8 cellular contexts compared by ENCODE assay signal in the genomic region with DNA sequence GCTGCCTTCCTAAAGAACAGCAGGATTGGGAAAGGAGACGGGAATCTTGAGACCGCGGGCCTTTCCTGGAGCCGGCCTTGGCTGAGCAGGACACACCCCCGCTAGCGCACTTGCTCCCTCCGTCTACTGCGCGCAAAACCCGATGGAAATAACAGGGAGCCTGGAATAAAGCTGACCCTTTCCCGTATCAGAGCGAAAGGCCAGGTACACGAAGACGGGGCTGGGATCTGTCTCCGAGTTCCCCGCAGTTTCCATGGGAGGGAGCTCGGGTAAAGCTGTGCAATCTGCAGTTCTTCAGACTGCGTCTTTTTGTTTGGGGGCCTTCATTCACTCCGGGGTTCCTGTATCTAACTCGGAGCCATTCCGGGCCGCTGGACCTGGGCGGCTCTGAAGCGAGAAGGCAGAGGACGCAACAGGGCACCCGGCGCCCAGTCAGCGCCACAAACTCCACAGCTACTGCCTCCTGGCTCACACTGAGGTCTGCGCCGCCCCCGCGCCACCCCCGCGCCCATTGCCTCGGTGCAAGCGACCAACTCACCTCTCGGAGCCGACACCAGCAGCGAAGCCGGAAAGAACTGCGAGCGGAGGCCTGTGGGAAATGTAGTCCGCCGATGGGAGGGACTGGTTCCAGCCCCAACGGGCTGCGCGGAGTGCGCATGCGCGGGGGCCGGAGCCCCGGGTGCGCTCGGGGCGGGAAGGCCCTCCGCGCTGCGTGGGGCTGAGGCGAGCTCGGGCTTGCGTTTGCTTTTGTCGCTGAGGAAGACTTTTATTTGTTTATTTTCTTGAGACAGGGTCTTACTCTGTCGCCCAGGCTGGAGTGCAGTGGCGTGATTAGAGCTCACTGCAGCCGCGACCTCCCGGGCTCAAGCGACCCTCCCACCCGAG. TPM values are rescaled to one million over a fixed set of nuclear protein-coding genes. Genes with fewer than 3 reads are reported as not detected.
A peak's percentile ranks its signal among the peaks of the same experiment; 100 is the strongest.
DNase-seq lines count a peak whose midpoint lies in the region; ATAC-seq, FAIRE-seq and TF ChIP-seq lines count a peak whose summit lies in the region.

A gene (minus strand): TSS at position 577 of the 885 bp plus-strand sequence. CDS start 11,309 bp downstream, outside the sequence.

- FAIRE-seq in pancreas (lab: Jason Lieb, UNC) = no peak

- peak; percentile 36 for TF ChIP-seq CTCF in GM10266 (IDR thresholded peaks at IDR 0.05; ENCODE audit: control insufficient read depth, insufficient read depth, low read depth, missing control alignments)
- TF ChIP-seq CTCF in cardiac muscle cell (IDR thresholded peaks at IDR 0.05; ENCODE audit: low read depth, low read length) = peak; percentile 25
- no peak for TF ChIP-seq CTCF in pancreas (IDR thresholded peaks at IDR 0.05)
- peak in 1 of 2 experiments; percentile 10 for TF ChIP-seq CTCF in tibial artery (IDR thresholded peaks at IDR 0.05)

- H3K4me3 ChIP-seq in cardiac muscle cell = peak within 1 kb of the TSS; percentile 88
- peak within 1 kb of the TSS; percentile 66 to 87 (median 71) for H3K4me3 ChIP-seq in pancreas
- H3K4me3 ChIP-seq in tibial artery = peak within 1 kb of the TSS; percentile 67 to 72

- peaks cover 9% of the 10 kb centered on the region for H3K4me1 ChIP-seq in cardiac muscle cell (ENCODE audit: low read depth)
- H3K4me1 ChIP-seq in pancreas = peaks cover 0 to 12% (median 0%) of the 10 kb centered on the region in 3 donors
- peaks cover 0 to 22% (median 13%) of the 10 kb centered on the region in 4 donors for H3K4me1 ChIP-seq in tibial artery

- H3K27ac ChIP-seq in cardiac muscle cell = peak within 1 kb of the TSS; percentile 90
- peak within 1 kb of the TSS; percentile 73 to 87 (median 80) for H3K27ac ChIP-seq in pancreas
- H3K27ac ChIP-seq in tibial artery = peak within 1 kb of the TSS; percentile 81 to 84

- H3K27me3 ChIP-seq in cardiac muscle cell = no peaks in the 10 kb centered on the region
- H3K27me3 ChIP-seq in pancreas = no peaks in the 10 kb centered on the region
- no peaks in the 10 kb centered on the region for H3K27me3 ChIP-seq in tibial artery

- intact Hi-C loops in pancreas (cut with DNase I) (no loop called here), tibial artery (cut with DNase I; ENCODE audit: low total_unique reads) (no loop called here)

- DNase-seq in GM10266 (ENCODE audit: extremely low spot score) (peak; percentile 97), NCI-H1092 treated with DMSO at 0.1 percent for 48 hours (lab: John Stamatoyannopoulos, UW) (peak; percentile 84), SKM-1 treated with dmso at 0.1 percent for 144 hours (lab: John Stamatoyannopoulos, UW; ENCODE audit: unreplicated experiment) (peak; percentile 91), cardiac muscle cell (ENCODE audit: low read depth in 1 of 2, low spot score in 1 of 2) (peak; percentile 96), pancreas (peak; percentile 91 to 97 (median 94)), tibial artery (peak; percentile 90 to 95)
- peak; percentile 89 for DNase-seq in activated naive CD8-positive, alpha-beta T cell treated with anti-CD3 and anti-CD28 coated beads, Interleukin-2, amount 50 U/mL, for 16 hours (ENCODE audit: low read depth, low spot score)

- H3K36me3 ChIP-seq in cardiac muscle cell (no peaks in the 10 kb centered on the region), pancreas (no peaks in the 10 kb centered on the region), tibial artery (no peaks in the 10 kb centered on the region)

- 2 to 5% methylated on average over 69 of the region's 69 CpGs for WGBS in pancreas, 2 donors

- peak; percentile 96 for ATAC-seq in HG02588 (IDR thresholded peaks at IDR 0.05; ENCODE audit: unreplicated experiment)
- peak; percentile 99 to 100 (median 99) for ATAC-seq in pancreas

- no peaks in the 10 kb centered on the region for H3K9me3 ChIP-seq in cardiac muscle cell (ENCODE audit: low read depth)
- no peaks in the 10 kb centered on the region for H3K9me3 ChIP-seq in pancreas
- no peaks in the 10 kb centered on the region for H3K9me3 ChIP-seq in tibial artery

RNA-seq across cellular contexts. Expression of the gene that starts here (rescaled TPM):
- total RNA-seq in cardiac muscle cell (4.5 and 7.7 TPM in 2 replicates), pancreas (1 to 10 TPM in 5 of 6 donors, under 1 TPM in 1; 0.88 to 5.3 (median 2.3) TPM)
- polyA plus RNA-seq in cardiac muscle cell (3.5 and 7.7 TPM in 2 replicates), pancreas (1 to 10 TPM; 1.3 to 2.0 TPM)

Comparison
In these comparisons a context has a peak if more than half of its experiments do, and no peak if none do; other contexts are left out.
1. Peak in every context shown above with its lines: DNase-seq, ATAC-seq, H3K4me3 ChIP-seq and H3K27ac ChIP-seq.
2. CTCF ChIP-seq: peak in GM10266 (single experiment) and cardiac muscle cell (single experiment); none in pancreas (0 of 4).